1 cellular context compared by ENCODE assay signal in genomic region chr19:38266070-38266469, GRCh38.
A peak's percentile ranks its signal among the peaks of the same experiment; 100 is the strongest.
TF ChIP-seq lines count a peak whose summit lies in the region.

No MANE protein-coding gene starts in this region.

TF ChIP-seq in HEK293, 187 proteins besides CTCF, POLR2A, EP300 and RAD21 (continued from another document):
- TF ChIP-seq ZBTB44 (tag by site-specific recombination; IDR thresholded peaks at IDR 0.05), result peak; percentile 41; the same call in 1 of the 2 replicates
- 0 out of 2 replicates have a peak, but pooled peaks have one; percentile 14 for TF ChIP-seq SP2 (tag by site-specific recombination; IDR thresholded peaks at IDR 0.05)
- TF ChIP-seq ZFHX2 (tag by site-specific recombination; conservative IDR thresholded peaks at IDR 0.05), result peak; percentile 83
- TF ChIP-seq ZNF350 (tag by site-specific recombination; IDR thresholded peaks at IDR 0.05), result no peak
- peak; percentile 40; the same call in 1 of the 2 replicates for TF ChIP-seq ZNF398 (tag by site-specific recombination; IDR thresholded peaks at IDR 0.05)
- no peak for TF ChIP-seq ZNF785 (tag by site-specific recombination; IDR thresholded peaks at IDR 0.05)
- no peak for TF ChIP-seq ZNF266 (tag by site-specific recombination; IDR thresholded peaks at IDR 0.05; ENCODE audit: low read depth)
- TF ChIP-seq PRDM10 (tag by site-specific recombination; IDR thresholded peaks at IDR 0.05), result 0 out of 2 replicates have a peak, but pooled peaks have one; percentile 17
- peak; percentile 76 for TF ChIP-seq SP7 (tag by site-specific recombination; IDR thresholded peaks at IDR 0.05)
- peak; percentile 95 for TF ChIP-seq WT1 (tag by site-specific recombination; IDR thresholded peaks at IDR 0.05)
- TF ChIP-seq ZNF366 (tag by site-specific recombination; conservative IDR thresholded peaks at IDR 0.05), result peak; percentile 37; the same call in 1 of the 2 replicates
